In genomic region chr19:532578-533484, GRCh38 we compare ENCODE assay signal across 2 cellular contexts.
TF ChIP-seq lines count a peak whose summit lies in the region.

No MANE protein-coding gene starts in this region.

TF ChIP-seq in WTC11, 78 proteins besides CTCF, POLR2A, EP300 and RAD21 (continues in another document):
- TF ChIP-seq ZNF416 (CRISPR knock-in tag; IDR thresholded peaks at IDR 0.05) (no peak), ATF6 (CRISPR knock-in tag; IDR thresholded peaks at IDR 0.05) (no peak), NFYB (CRISPR knock-in tag; conservative IDR thresholded peaks at IDR 0.05; ENCODE audit: low read depth) (no peak), ZNF263 (CRISPR knock-in tag; IDR thresholded peaks at IDR 0.05; ENCODE audit: low read depth) (no peak), HMGXB4 (CRISPR knock-in tag; IDR thresholded peaks at IDR 0.05) (peak; percentile 68; the same call in 1 of the 2 replicates), PRRX2 (CRISPR knock-in tag; IDR thresholded peaks at IDR 0.05) (no peak), FOXP4 (CRISPR knock-in tag; IDR thresholded peaks at IDR 0.05) (no peak), FOXP1 (CRISPR knock-in tag; IDR thresholded peaks at IDR 0.05; ENCODE audit: borderline replicate concordance) (no peak), ZSCAN18 (CRISPR knock-in tag; IDR thresholded peaks at IDR 0.05) (no peak), CREM (CRISPR knock-in tag; IDR thresholded peaks at IDR 0.05) (no peak), ZNF281 (CRISPR knock-in tag; IDR thresholded peaks at IDR 0.05) (no peak), CBFB (CRISPR knock-in tag; IDR thresholded peaks at IDR 0.05; ENCODE audit: low read depth) (no peak), ZNF671 (CRISPR knock-in tag; IDR thresholded peaks at IDR 0.05) (no peak), ZMAT4 (CRISPR knock-in tag; IDR thresholded peaks at IDR 0.05) (no peak), NR2C2 (CRISPR knock-in tag; IDR thresholded peaks at IDR 0.05) (no peak)

TF ChIP-seq in H1, 55 proteins besides CTCF, POLR2A, EP300 and RAD21:
- TF ChIP-seq JUND (IDR thresholded peaks at IDR 0.05; ENCODE audit: low read length) (no peak), TAF1 (IDR thresholded peaks at IDR 0.05; ENCODE audit: low read depth, low read length) (peak; percentile 67), BRCA1 (IDR thresholded peaks at IDR 0.05; ENCODE audit: low read depth, low read length) (no peak), TBP (IDR thresholded peaks at IDR 0.05; ENCODE audit: low read depth, low read length) (peak; percentile 32; the same call in 1 of the 2 replicates), TCF12 (IDR thresholded peaks at IDR 0.05; ENCODE audit: low read depth, low read length) (0 out of 2 replicates have a peak, but pooled peaks have one; percentile 46), SIN3A (conservative IDR thresholded peaks at IDR 0.05 in 1 of 2, IDR thresholded peaks at IDR 0.05 in 1 of 2; ENCODE audit: low read depth in 1 of 2, low read length in 2 of 2) (peak in 1 of 2 experiments; percentile 86; a peak in 2 of 4 replicates), TAF7 (optimal IDR thresholded peaks at IDR 0.05; ENCODE audit: borderline replicate concordance, low read depth, low read length) (peak; percentile 18), ATF3 (IDR thresholded peaks at IDR 0.05; ENCODE audit: insufficient read depth, low read depth, low read length) (no peak), NRF1 (IDR thresholded peaks at IDR 0.05; ENCODE audit: low read depth, low read length) (no peak), SUZ12 (IDR thresholded peaks at IDR 0.05; ENCODE audit: low read length) (no peak)
